Comparison of ENCODE assay signal across 29 cellular contexts in the genomic region with DNA sequence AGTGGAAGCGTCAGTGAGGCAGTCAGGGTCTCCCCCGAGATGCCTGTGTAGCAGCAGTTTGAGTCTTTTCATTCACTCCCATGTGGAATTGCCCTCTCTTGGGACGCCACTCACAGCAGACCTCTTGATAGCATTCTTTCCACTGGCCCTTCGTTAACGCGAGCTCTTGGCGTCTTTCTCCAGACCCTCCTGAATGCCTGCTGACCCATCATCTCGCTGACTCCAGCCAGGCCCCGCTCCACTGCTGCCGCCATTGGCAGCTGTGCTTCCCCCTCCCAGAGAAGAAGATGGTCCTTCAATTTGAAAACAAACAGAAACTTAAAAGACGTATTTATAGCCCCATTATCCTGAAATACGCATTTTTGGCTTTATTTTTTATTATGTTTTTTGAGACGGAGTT.
"Had no signal": no experiment of that assay in that cellular context is flagged by ENCODE, and none has a peak within 500 bp of the region (broad histone marks: within the 10 kb centered on the region; RNA-seq: fewer than 3 reads in every experiment).

No MANE protein-coding gene starts in this region.

- H3K27me3 ChIP-seq: adrenal gland, body of pancreas, MG63, SJSA1 had no signal

- H3K27me3 Mint-ChIP-seq: activated CD4-positive, alpha-beta T cell treated with anti-CD3 and anti-CD28 coated beads, Interleukin-2, amount 10 ng/mL, durations not matched to agents 7 days and 5 days; activated T-cell treated with anti-CD3 and anti-CD28 coated beads, Interleukin-2, amount 50 U/mL, for 24 hours had no signal

- H3K27ac Mint-ChIP-seq: activated CD4-positive, alpha-beta T cell treated with anti-CD3 and anti-CD28 coated beads, Interleukin-2, amount 10 ng/mL, durations not matched to agents 7 days and 5 days; activated CD8-positive, alpha-beta T cell treated with anti-CD3 and anti-CD28 coated beads, Interleukin-2, amount 10 ng/mL, durations not matched to agents 7 days and 5 days; activated naive CD4-positive, alpha-beta T cell treated with anti-CD3 and anti-CD28 coated beads for 36 hours; activated naive CD4-positive, alpha-beta T cell treated with anti-CD3 and anti-CD28 coated beads, Interleukin-2, amount 50 U/mL, for 72 hours; activated T-cell treated with anti-CD3 and anti-CD28 coated beads, Interleukin-2, amount 50 U/mL, for 24 hours; activated T-helper 2 cell treated with anti-CD3 and anti-CD28 coated beads, Interferon-gamma antibody, Interleukin-2, Interleukin-4, amounts not matched to agents 10 μg/mL and 5 μg/mL and 100 μg/mL, durations not matched to agents 14 hours and 24 hours and 36 hours; T-helper 1 cell treated with Interleukin-12 subunit alpha and Interleukin-12 subunit beta and Interleukin-4 antibody, amounts not matched to agents 30 μg/mL and 1 μg/mL, for 36 hours; T-helper 2 cell treated with Interferon-gamma antibody and Interleukin-4, amounts not matched to agents 5 μg/mL and 100 μg/mL, for 36 hours had no signal

- ATAC-seq: activated CD8-positive, alpha-beta T cell treated with anti-CD3 and anti-CD28 coated beads, Interleukin-2, amount 10 ng/mL, durations not matched to agents 7 days and 5 days; activated naive CD4-positive, alpha-beta T cell treated with anti-CD3 and anti-CD28 coated beads, Interleukin-2, amount 50 U/mL, for 72 hours; body of pancreas; Panc1 had no signal

- H3K4me3 ChIP-seq: adrenal gland, body of pancreas, MG63, SJSA1 had no signal

- H3K9me3 ChIP-seq: adrenal gland, body of pancreas, MG63, SJSA1, SK-N-SH had no signal

- DNase-seq: activated CD4-positive, alpha-beta T cell treated with anti-CD3 and anti-CD28 coated beads, Interleukin-2, amount 10 ng/mL, durations not matched to agents 7 days and 5 days; activated CD4-positive, alpha-beta T cell treated with anti-CD3 and anti-CD28 coated beads, Interleukin-2, amount 50 U/mL, for 48 hours; activated CD8-positive, alpha-beta T cell treated with anti-CD3 and anti-CD28 coated beads, Interleukin-2, amount 10 ng/mL, durations not matched to agents 7 days and 5 days; activated gamma-delta T cell treated with Interleukin-2 at 50 U/mL for 16 hours; activated naive CD4-positive, alpha-beta T cell treated with anti-CD3 and anti-CD28 coated beads for 36 hours; activated T-cell treated with anti-CD3 and anti-CD28 coated beads, Interleukin-2, amount 50 U/mL, for 24 hours; body of pancreas; central memory CD4-positive, alpha-beta T cell; Kasumi-1; KG1; MG63; NCI-H1048; NCI-H1105 treated with DMSO at 0.1 percent for 48 hours; NCI-H1436; NCI-H1694; NCI-H1930; NCI-H2081 treated with DMSO at 0.1 percent for 48 hours; NCI-H226; NCI-H446 treated with DMSO at 0.1 percent for 48 hours; NCI-H69; SHP77 treated with DMSO at 0.1 percent for 48 hours; SK-N-SH had no signal

- H3K4me1 Mint-ChIP-seq: activated CD4-positive, alpha-beta T cell treated with anti-CD3 and anti-CD28 coated beads, Interleukin-2, amount 10 ng/mL, durations not matched to agents 7 days and 5 days had no signal

- H3K27ac ChIP-seq: SJSA1 had no signal

- H3K9me3 Mint-ChIP-seq: activated CD4-positive, alpha-beta T cell treated with anti-CD3 and anti-CD28 coated beads, Interleukin-2, amount 10 ng/mL, durations not matched to agents 7 days and 5 days; activated naive CD4-positive, alpha-beta T cell treated with anti-CD3 and anti-CD28 coated beads for 36 hours; activated naive CD4-positive, alpha-beta T cell treated with anti-CD3 and anti-CD28 coated beads, Interleukin-2, amount 50 U/mL, for 72 hours; activated T-cell treated with anti-CD3 and anti-CD28 coated beads, Interleukin-2, amount 50 U/mL, for 24 hours; activated T-helper 2 cell treated with anti-CD3 and anti-CD28 coated beads, Interferon-gamma antibody, Interleukin-2, Interleukin-4, amounts not matched to agents 10 μg/mL and 5 μg/mL and 100 μg/mL, durations not matched to agents 14 hours and 24 hours and 36 hours; T-helper 1 cell treated with Interleukin-12 subunit alpha and Interleukin-12 subunit beta and Interleukin-4 antibody, amounts not matched to agents 30 μg/mL and 1 μg/mL, for 36 hours; T-helper 2 cell treated with Interferon-gamma antibody and Interleukin-4, amounts not matched to agents 5 μg/mL and 100 μg/mL, for 36 hours had no signal

- H3K4me3 Mint-ChIP-seq: activated CD4-positive, alpha-beta T cell treated with anti-CD3 and anti-CD28 coated beads, Interleukin-2, amount 10 ng/mL, durations not matched to agents 7 days and 5 days; activated CD8-positive, alpha-beta T cell treated with anti-CD3 and anti-CD28 coated beads, Interleukin-2, amount 10 ng/mL, durations not matched to agents 7 days and 5 days; activated naive CD4-positive, alpha-beta T cell treated with anti-CD3 and anti-CD28 coated beads for 36 hours; activated T-cell treated with anti-CD3 and anti-CD28 coated beads, Interleukin-2, amount 50 U/mL, for 24 hours; T-helper 1 cell treated with Interleukin-12 subunit alpha and Interleukin-12 subunit beta and Interleukin-4 antibody, amounts not matched to agents 30 μg/mL and 1 μg/mL, for 36 hours; T-helper 2 cell treated with Interferon-gamma antibody and Interleukin-4, amounts not matched to agents 5 μg/mL and 100 μg/mL, for 36 hours had no signal
